ENCODE assay signal across 31 cellular contexts in genomic region chr3:165507576-165507975, GRCh38.
"Had no signal": no experiment of that assay in that cellular context is flagged by ENCODE, and none has a peak within 500 bp of the region (broad histone marks: within the 10 kb centered on the region; RNA-seq: fewer than 3 reads in every experiment).

No MANE protein-coding gene starts in this region.

- H3K27me3 ChIP-seq: adrenal gland, brain microvascular endothelial cell, esophagus muscularis mucosa, foreskin keratinocyte, gastrocnemius medialis, heart right ventricle had no signal

- DNase-seq: activated CD4-positive, alpha-beta memory T cell treated with anti-CD3 and anti-CD28 coated beads for 36 hours; activated CD4-positive, alpha-beta T cell treated with anti-CD3 and anti-CD28 coated beads for 36 hours; activated CD4-positive, alpha-beta T cell treated with anti-CD3 and anti-CD28 coated beads, Interleukin-2, amount 10 ng/mL, durations not matched to agents 24 days and 14 days; activated CD4-positive, CD25-positive, alpha-beta regulatory T cell; activated CD4-positive, CD25-positive, alpha-beta regulatory T cell treated with anti-CD3 and anti-CD28 coated beads, Interleukin-2, amount 50 U/mL, for 72 hours; activated CD8-positive, alpha-beta memory T cell treated with anti-CD3 and anti-CD28 coated beads, Interleukin-2, amount 10 ng/mL, durations not matched to agents 7 days and 5 days; activated CD8-positive, alpha-beta memory T cell treated with anti-CD3 and anti-CD28 coated beads, Interleukin-2, amount 50 U/mL, for 4 hours; activated CD8-positive, alpha-beta T cell treated with anti-CD3 and anti-CD28 coated beads, Interleukin-2, amount 10 ng/mL, durations not matched to agents 7 days and 5 days; activated effector memory CD4-positive, alpha-beta T cell treated with anti-CD3 and anti-CD28 coated beads, Interleukin-2, amount 50 U/mL, for 16 hours; activated naive CD4-positive, alpha-beta T cell treated with anti-CD3 and anti-CD28 coated beads for 36 hours; activated naive CD8-positive, alpha-beta T cell treated with anti-CD3 and anti-CD28 coated beads for 36 hours; activated naive CD8-positive, alpha-beta T cell treated with anti-CD3 and anti-CD28 coated beads, Interleukin-2, amount 50 U/mL, for 24 hours; activated T-cell treated with anti-CD3 and anti-CD28 coated beads, Interleukin-2, amount 50 U/mL, for 1 hour; activated T-cell treated with anti-CD3 and anti-CD28 coated beads, Interleukin-2, amount 50 U/mL, for 48 hours; adrenal gland; anterior cingulate cortex; brain microvascular endothelial cell; cortex of kidney; dermis blood vessel endothelial cell; effector CD4-positive, alpha-beta T cell; effector memory CD8-positive, alpha-beta T cell; erythroblast; foreskin keratinocyte; gastrocnemius medialis; heart right ventricle; T-helper 1 cell; T-helper 17 cell; T1000 had no signal

- H3K4me1 ChIP-seq: adrenal gland, foreskin keratinocyte, gastrocnemius medialis, heart right ventricle had no signal

- H3K4me3 ChIP-seq: adrenal gland, esophagus muscularis mucosa, gastrocnemius medialis, heart right ventricle had no signal

- H3K36me3 ChIP-seq: adrenal gland, brain microvascular endothelial cell, esophagus muscularis mucosa, gastrocnemius medialis, heart right ventricle had no signal

- ATAC-seq: activated CD4-positive, alpha-beta T cell treated with anti-CD3 and anti-CD28 coated beads for 36 hours; activated CD8-positive, alpha-beta memory T cell treated with anti-CD3 and anti-CD28 coated beads, Interleukin-2, amount 10 ng/mL, durations not matched to agents 7 days and 5 days; activated CD8-positive, alpha-beta T cell treated with anti-CD3 and anti-CD28 coated beads, Interleukin-2, amount 10 ng/mL, durations not matched to agents 7 days and 5 days; activated naive CD8-positive, alpha-beta T cell treated with anti-CD3 and anti-CD28 coated beads, Interleukin-2, amount 50 U/mL, for 24 hours; effector memory CD8-positive, alpha-beta T cell; foreskin keratinocyte; gastrocnemius medialis; heart right ventricle; T-helper 17 cell had no signal

- FAIRE-seq: astrocyte, bronchial epithelial cell had no signal

- H3K9me3 ChIP-seq: adrenal gland, gastrocnemius medialis had no signal

- H3K27ac ChIP-seq: adrenal gland, brain microvascular endothelial cell, esophagus muscularis mucosa, foreskin keratinocyte, gastrocnemius medialis, heart right ventricle had no signal
